ENCODE assay signal across 27 cellular contexts in genomic region chr6:85995339-85996033, GRCh38.
"Had no signal": no experiment of that assay in that cellular context is flagged by ENCODE, and none has a peak within 500 bp of the region (broad histone marks: within the 10 kb centered on the region; RNA-seq: fewer than 3 reads in every experiment).

No MANE protein-coding gene starts in this region.

- H3K36me3 ChIP-seq: stomach, suprapubic skin, thoracic aorta, thyroid gland, tibial artery, tibial nerve, transverse colon, upper lobe of left lung, upper lobe of right lung, uterus, vagina had no signal

- DNase-seq: stimulated activated CD4-positive, alpha-beta T cell treated with anti-CD3 and anti-CD28 coated beads, Interleukin-2, amount 100 ng/mL, for 48 hours; stimulated activated CD4-positive, alpha-beta T cell treated with anti-CD3 and anti-CD28 coated beads, Interleukin-4, amount 100 ng/mL, for 1 hour; stimulated activated CD4-positive, alpha-beta T cell treated with anti-CD3 and anti-CD28 coated beads, Interleukin-4, amount 100 ng/mL, for 24 hours; stimulated activated CD4-positive, alpha-beta T cell treated with anti-CD3 and anti-CD28 coated beads, Interleukin-4, amount 100 ng/mL, for 4 hours; stimulated activated CD8-positive, alpha-beta memory T cell treated with anti-CD3 and anti-CD28 coated beads, Interleukin-4, amount 100 ng/mL, for 48 hours; stimulated activated naive B cell treated with anti-CD40 and anti-IgM and Interleukin-4, amounts not matched to agents 10 μg/mL and 1 μg/mL and 100 μg/mL, for 72 hours; stimulated activated naive CD4-positive, alpha-beta T cell; stimulated activated naive CD4-positive, alpha-beta T cell treated with Interleukin-2 at 50 U/mL for 16 hours; stimulated activated naive CD8-positive, alpha-beta T cell treated with anti-CD3 and anti-CD28 coated beads, Interleukin-15, amount 100 ng/mL, for 72 hours; stimulated activated naive CD8-positive, alpha-beta T cell treated with anti-CD3 and anti-CD28 coated beads, Interleukin-15, Interleukin-2, amounts not matched to agents 100 U/mL and 50 U/mL, for 24 hours; stomach; substantia nigra; testis; thyroid gland; tibial artery; transverse colon; trophoblast cell; upper lobe of left lung; upper lobe of right lung; uterus had no signal

- H3K4me3 ChIP-seq: stomach, suprapubic skin, testis, thoracic aorta, thyroid gland, tibial artery, tibial nerve, transverse colon, upper lobe of left lung, upper lobe of right lung, uterus, vagina had no signal

- H3K4me1 ChIP-seq: stomach, suprapubic skin, testis, thyroid gland, tibial artery, tibial nerve, transverse colon, upper lobe of left lung, upper lobe of right lung, uterus, vagina had no signal

- H3K27ac ChIP-seq: stomach, suprapubic skin, testis, thoracic aorta, thyroid gland, tibial artery, tibial nerve, transverse colon, upper lobe of left lung, upper lobe of right lung, uterus, vagina had no signal

- H3K27me3 ChIP-seq: stomach, suprapubic skin, testis, thyroid gland, tibial artery, tibial nerve, transverse colon, upper lobe of left lung, upper lobe of right lung, uterus, vagina had no signal

- H3K9me3 ChIP-seq: stomach, suprapubic skin, testis, thoracic aorta, thyroid gland, tibial artery, tibial nerve, transverse colon, upper lobe of left lung, upper lobe of right lung, uterus, vagina had no signal

- FAIRE-seq: urothelium cell line had no signal

- ATAC-seq: stimulated activated effector memory CD8-positive, alpha-beta T cell treated with anti-CD3 and anti-CD28 coated beads, Interleukin-12 subunit alpha, Interleukin-12 subunit beta, amount 100 ng/mL, for 72 hours; stimulated activated memory B cell treated with anti-CD40 and anti-IgM and Interleukin-4, amounts not matched to agents 10 μg/mL and 1 μg/mL and 100 μg/mL, for 72 hours; stimulated activated naive B cell treated with anti-CD40 and anti-IgM and Interleukin-4, amounts not matched to agents 10 μg/mL and 1 μg/mL and 100 μg/mL, for 72 hours; stimulated activated naive CD8-positive, alpha-beta T cell treated with anti-CD3 and anti-CD28 coated beads, Interleukin-15, amount 100 ng/mL, for 72 hours; stimulated activated naive CD8-positive, alpha-beta T cell treated with anti-CD3 and anti-CD28 coated beads, Interleukin-15, Interleukin-2, amounts not matched to agents 100 U/mL and 50 U/mL, for 24 hours; upper lobe of right lung had no signal
